In the genomic region with DNA sequence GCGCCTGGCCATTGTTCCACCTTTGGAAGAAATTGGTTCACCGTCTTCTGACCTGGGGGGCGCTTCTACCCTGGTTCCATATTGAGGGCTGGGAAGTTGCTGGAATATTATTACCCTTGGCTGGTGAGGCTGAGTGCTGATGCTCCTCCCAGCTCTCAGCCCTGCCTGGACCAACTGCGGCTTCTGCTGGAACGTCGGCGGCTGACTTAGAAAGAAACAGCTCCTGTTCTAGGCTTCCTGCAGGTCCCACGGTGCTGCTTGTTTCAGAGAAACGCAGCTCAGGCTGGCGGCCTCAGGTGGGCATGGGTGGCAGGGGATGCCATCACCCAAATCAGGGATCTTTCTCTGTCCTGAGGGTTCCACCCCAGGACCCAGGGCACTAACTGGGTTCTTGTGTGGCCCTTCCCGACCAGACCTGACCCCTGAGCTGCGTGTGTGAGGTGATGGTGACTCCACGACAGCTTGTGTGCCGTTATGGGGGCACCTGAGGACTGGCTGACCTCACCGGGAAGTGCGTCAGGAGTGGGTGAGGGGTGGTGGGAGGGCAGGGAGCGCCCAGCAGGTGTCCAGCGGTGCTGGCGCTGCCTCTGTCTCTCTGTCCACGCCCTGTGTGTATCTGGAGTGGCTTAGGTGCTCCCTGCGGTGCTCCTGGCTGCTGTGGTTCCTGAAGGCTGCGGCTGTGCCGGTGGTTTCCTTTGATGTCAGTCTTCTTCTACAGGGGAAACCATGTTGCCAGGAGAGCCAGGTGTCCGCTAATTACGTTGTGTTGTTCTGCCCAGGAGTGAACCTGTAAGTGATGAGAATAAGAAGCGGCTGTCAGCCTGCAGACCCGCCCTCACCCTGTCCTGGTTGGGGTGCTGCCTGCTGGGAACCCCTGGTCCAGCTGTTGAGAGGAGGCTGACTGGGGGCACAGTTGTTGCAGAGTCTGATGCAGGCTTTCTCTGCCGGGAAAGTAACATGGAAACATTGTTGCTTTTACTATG, we compare ENCODE assay signal across 10 cellular contexts. TPM values are rescaled to one million over a fixed set of nuclear protein-coding genes. Genes with fewer than 3 reads are reported as not detected.
DNase-seq lines count a peak whose midpoint lies in the region; ATAC-seq lines count a peak whose summit lies in the region.
"Had no signal": no experiment of that assay in that cellular context is flagged by ENCODE, and none has a peak within 500 bp of the region (broad histone marks: within the 10 kb centered on the region; RNA-seq: fewer than 3 reads in every experiment).

No MANE protein-coding gene starts in this region.

- peaks cover 79% of the 10 kb centered on the region for H3K4me1 Mint-ChIP-seq in activated naive CD8-positive, alpha-beta T cell treated with anti-CD3 and anti-CD28 coated beads for 36 hours
- peaks cover 55 to 81% (median 69%) of the 10 kb centered on the region in 3 donors for H3K4me1 Mint-ChIP-seq in naive B cell

- DNase-seq in stimulated activated CD4-positive, alpha-beta T cell treated with anti-CD3 and anti-CD28 coated beads, Interleukin-1b, Interleukin-23, amount 100 ng/mL, for 48 hours: peak; percentile 40
- DNase-seq in stimulated activated CD4-positive, alpha-beta T cell treated with anti-CD3 and anti-CD28 coated beads, Interleukin-2, amount 100 ng/mL, for 48 hours: no peak
- no peak for DNase-seq in activated naive CD8-positive, alpha-beta T cell treated with anti-CD3 and anti-CD28 coated beads for 36 hours
- DNase-seq in naive B cell (no peak), NCI-H345 (lab: John Stamatoyannopoulos, UW) (no peak), NCI-H2029 treated with DMSO at 0.1 percent for 48 hours (lab: John Stamatoyannopoulos, UW) (no peak), NCI-H1092 (lab: John Stamatoyannopoulos, UW) (no peak)

- no peaks in the 10 kb centered on the region for H3K9me3 Mint-ChIP-seq in activated naive CD8-positive, alpha-beta T cell treated with anti-CD3 and anti-CD28 coated beads for 36 hours
- no peaks in the 10 kb centered on the region for H3K9me3 Mint-ChIP-seq in naive B cell
- H3K9me3 Mint-ChIP-seq: CD14-positive monocyte; stimulated activated memory B cell treated with anti-CD40 and anti-IgM and Interleukin-4, amounts not matched to agents 10 μg/mL and 1 μg/mL and 100 μg/mL, for 72 hours had no signal

- H3K27ac Mint-ChIP-seq in activated naive CD8-positive, alpha-beta T cell treated with anti-CD3 and anti-CD28 coated beads for 36 hours: peak overlapping the region; percentile 67
- H3K27ac Mint-ChIP-seq in naive B cell: peak overlapping the region in 3 of 6 donors; percentile 42 to 96 (median 66)

- ATAC-seq in naive B cell (ENCODE audit: low read depth in 2 of 2) (no peak), GM19035 (IDR thresholded peaks at IDR 0.05; ENCODE audit: unreplicated experiment) (no peak)
- ATAC-seq: stimulated activated memory B cell treated with anti-CD40 and anti-IgM and Interleukin-4, amounts not matched to agents 10 μg/mL and 1 μg/mL and 100 μg/mL, for 72 hours had no signal

- H3K4me3 Mint-ChIP-seq in activated naive CD8-positive, alpha-beta T cell treated with anti-CD3 and anti-CD28 coated beads for 36 hours: peak overlapping the region; percentile 29
- H3K4me3 Mint-ChIP-seq in naive B cell: peak overlapping the region in 5 of 8 donors; percentile 6 to 78 (median 26)

- H3K27me3 Mint-ChIP-seq in activated naive CD8-positive, alpha-beta T cell treated with anti-CD3 and anti-CD28 coated beads for 36 hours: no peaks in the 10 kb centered on the region
- H3K27me3 Mint-ChIP-seq in naive B cell: no peaks in the 10 kb centered on the region
- H3K27me3 Mint-ChIP-seq: stimulated activated memory B cell treated with anti-CD40 and anti-IgM and Interleukin-4, amounts not matched to agents 10 μg/mL and 1 μg/mL and 100 μg/mL, for 72 hours had no signal

- H3K36me3 Mint-ChIP-seq in activated naive CD8-positive, alpha-beta T cell treated with anti-CD3 and anti-CD28 coated beads for 36 hours: peaks cover 16% of the 10 kb centered on the region
- H3K36me3 Mint-ChIP-seq in naive B cell: no peaks in the 10 kb centered on the region

RNA-seq across cellular contexts. Expression of gene SKI, which starts 8.9 kb away (rescaled TPM):
- total RNA-seq in activated naive CD8-positive, alpha-beta T cell treated with anti-CD3 and anti-CD28 coated beads for 36 hours: 10 to 100 TPM; 25.4 to 27.3 TPM
- 1 to 10 TPM in 1 of 6 donors, under 1 TPM in 4, not detected in 1; 0.26 to 1.3 (median 0.52) TPM for polyA plus RNA-seq in naive B cell (ENCODE audit: low read depth in 6 of 6)

RNA-seq across cellular contexts. Expression of gene FAAP20, which starts 42.4 kb away (rescaled TPM):
- 10 to 100 TPM; 69.3 to 71.4 TPM for total RNA-seq in activated naive CD8-positive, alpha-beta T cell treated with anti-CD3 and anti-CD28 coated beads for 36 hours
- polyA plus RNA-seq in naive B cell (ENCODE audit: low read depth in 6 of 6): 10 to 100 TPM; 67.1 to 90.7 (median 77.7) TPM
